ENCODE assay signal across 15 cellular contexts in genomic region chr12:115440438-115440837, GRCh38.
A peak's percentile ranks its signal among the peaks of the same experiment; 100 is the strongest.
DNase-seq lines count a peak whose midpoint lies in the region; ATAC-seq and TF ChIP-seq lines count a peak whose summit lies in the region.
"Had no signal": no experiment of that assay in that cellular context is flagged by ENCODE, and none has a peak within 500 bp of the region (broad histone marks: within the 10 kb centered on the region; RNA-seq: fewer than 3 reads in every experiment).

No MANE protein-coding gene starts in this region.

- H3K27me3 ChIP-seq in adrenal gland (no peaks in the 10 kb centered on the region), left ventricle myocardium inferior (ENCODE audit: low read depth) (no peaks in the 10 kb centered on the region)
- no peaks in the 10 kb centered on the region for H3K27me3 ChIP-seq in naive thymus-derived CD4-positive, alpha-beta T cell (ENCODE audit: control insufficient read depth in 2 of 2, insufficient read depth in 2 of 2, low read length in 2 of 2)
- H3K27me3 ChIP-seq: testis had no signal

- H3K9me3 Mint-ChIP-seq in naive thymus-derived CD4-positive, alpha-beta T cell = peaks cover 0 to 11% (median 2%) of the 10 kb centered on the region in 11 donors
- H3K9me3 Mint-ChIP-seq in osteocyte (ENCODE audit: unreplicated experiment) = peaks cover 3% of the 10 kb centered on the region

- no peak overlapping the region for H3K27ac Mint-ChIP-seq in naive thymus-derived CD4-positive, alpha-beta T cell
- no peak overlapping the region for H3K27ac Mint-ChIP-seq in osteocyte (ENCODE audit: unreplicated experiment)
- H3K27ac Mint-ChIP-seq: natural killer cell treated with Interleukin-12 subunit alpha and Interleukin-12 subunit beta and Interleukin-15 and Interleukin-18, amount 100 ng/mL, for 72 hours had no signal

- POLR2A ChIA-PET in naive thymus-derived CD4-positive, alpha-beta T cell (lab: Charles Lee) = no interaction called here

- H3K27ac ChIP-seq in adrenal gland (no peak overlapping the region), left ventricle myocardium inferior (replicated peaks) (peak overlapping the region; percentile 79)
- H3K27ac ChIP-seq in naive thymus-derived CD4-positive, alpha-beta T cell (ENCODE audit: low read depth, low read length) = no peak overlapping the region
- H3K27ac ChIP-seq: testis had no signal

- intact Hi-C loops in adrenal gland (cut with DNase I) = no loop called here
- intact Hi-C loops in left ventricle myocardium inferior (cut with micrococcal nuclease) = no loop called here
- intact Hi-C loops in naive thymus-derived CD4-positive, alpha-beta T cell (cut with micrococcal nuclease) = no loop called here

- 45 to 73% (median 50%) methylated on average over 2 to 3 of the region's 3 CpGs for WGBS in adrenal gland, 4 donors

- DNase-seq in A172 (ENCODE audit: low spot score) (peak; percentile 75), HK-2 (ENCODE audit: unreplicated experiment) (peak; percentile 3), adrenal gland (peak; percentile 54 to 75 (median 67)), left ventricle myocardium inferior (peak; percentile 51), NCI-H2196 treated with DMSO at 0.1 percent for 48 hours (lab: John Stamatoyannopoulos, UW; ENCODE audit: unreplicated experiment) (no peak), osteocyte (ENCODE audit: extremely low spot score, unreplicated experiment) (no peak), HuH-7.5 (ENCODE audit: low spot score) (no peak)
- DNase-seq in naive thymus-derived CD4-positive, alpha-beta T cell = no peak
- DNase-seq: activated T-cell treated with anti-CD3 and anti-CD28 coated beads, Interleukin-2, amount 50 U/mL, for 1 hour; AML-193; MM.1S; stimulated activated CD4-positive, alpha-beta T cell treated with anti-CD3 and anti-CD28 coated beads, Interleukin-2, amount 100 ng/mL, for 24 hours; testis had no signal

- ATAC-seq in naive thymus-derived CD4-positive, alpha-beta T cell = no peak
- ATAC-seq: natural killer cell treated with Interleukin-12 subunit alpha and Interleukin-12 subunit beta and Interleukin-15 and Interleukin-18, amount 100 ng/mL, for 72 hours had no signal

- H3K4me3 ChIP-seq in adrenal gland (no peak overlapping the region), left ventricle myocardium inferior (no peak overlapping the region)
- no peak overlapping the region for H3K4me3 ChIP-seq in naive thymus-derived CD4-positive, alpha-beta T cell (ENCODE audit: low read length)
- H3K4me3 ChIP-seq: testis had no signal

- TF ChIP-seq CTCF in adrenal gland (IDR thresholded peaks at IDR 0.05) (no peak), left ventricle myocardium inferior (IDR thresholded peaks at IDR 0.05; ENCODE audit: borderline replicate concordance) (no peak), osteocyte (IDR thresholded peaks at IDR 0.05) (no peak)

- no peak overlapping the region for H3K4me3 Mint-ChIP-seq in naive thymus-derived CD4-positive, alpha-beta T cell
- no peak overlapping the region for H3K4me3 Mint-ChIP-seq in osteocyte (ENCODE audit: unreplicated experiment)
- H3K4me3 Mint-ChIP-seq: central memory CD8-positive, alpha-beta T cell; natural killer cell treated with Interleukin-12 subunit alpha and Interleukin-12 subunit beta and Interleukin-15 and Interleukin-18, amount 100 ng/mL, for 72 hours had no signal

- CTCF ChIA-PET in naive thymus-derived CD4-positive, alpha-beta T cell (lab: Charles Lee) = no interaction called here

- no peaks in the 10 kb centered on the region for H3K9me3 ChIP-seq in adrenal gland (replicated peaks in 1 of 3)
- H3K9me3 ChIP-seq in left ventricle myocardium inferior (replicated peaks) = no peaks in the 10 kb centered on the region
- H3K9me3 ChIP-seq in naive thymus-derived CD4-positive, alpha-beta T cell (ENCODE audit: control insufficient read depth in 2 of 3, low read length in 3 of 3) = peaks cover 0 to 3% (median 0%) of the 10 kb centered on the region in 3 experiments
- H3K9me3 ChIP-seq: testis had no signal

- H3K36me3 ChIP-seq in adrenal gland (replicated peaks in 1 of 2) (no peaks in the 10 kb centered on the region), left ventricle myocardium inferior (no peaks in the 10 kb centered on the region)
- H3K36me3 ChIP-seq in naive thymus-derived CD4-positive, alpha-beta T cell (ENCODE audit: control insufficient read depth in 2 of 3, insufficient read depth in 3 of 3, low read length in 3 of 3) = no peaks in the 10 kb centered on the region

- TF ChIP-seq POLR2A in adrenal gland (IDR thresholded peaks at IDR 0.05) = no peak

- peaks cover 0 to 6% (median 0%) of the 10 kb centered on the region in 5 donors for H3K27me3 Mint-ChIP-seq in naive thymus-derived CD4-positive, alpha-beta T cell
- H3K27me3 Mint-ChIP-seq in osteocyte (ENCODE audit: unreplicated experiment) = peaks cover 2% of the 10 kb centered on the region
- H3K27me3 Mint-ChIP-seq: central memory CD8-positive, alpha-beta T cell; natural killer cell treated with Interleukin-12 subunit alpha and Interleukin-12 subunit beta and Interleukin-15 and Interleukin-18, amount 100 ng/mL, for 72 hours had no signal

- H3K36me3 Mint-ChIP-seq in naive thymus-derived CD4-positive, alpha-beta T cell = no peaks in the 10 kb centered on the region
- no peaks in the 10 kb centered on the region for H3K36me3 Mint-ChIP-seq in osteocyte (ENCODE audit: unreplicated experiment)
- H3K36me3 Mint-ChIP-seq: natural killer cell treated with Interleukin-12 subunit alpha and Interleukin-12 subunit beta and Interleukin-15 and Interleukin-18, amount 100 ng/mL, for 72 hours had no signal

- H3K4me1 Mint-ChIP-seq in naive thymus-derived CD4-positive, alpha-beta T cell = no peaks in the 10 kb centered on the region
- H3K4me1 Mint-ChIP-seq in osteocyte (ENCODE audit: unreplicated experiment) = peaks cover 8% of the 10 kb centered on the region
- H3K4me1 Mint-ChIP-seq: central memory CD8-positive, alpha-beta T cell had no signal

- H3K4me1 ChIP-seq in adrenal gland (replicated peaks in 1 of 2) (peaks cover 8 to 9% of the 10 kb centered on the region in 2 donors), left ventricle myocardium inferior (peaks cover 27% of the 10 kb centered on the region)
- no peaks in the 10 kb centered on the region for H3K4me1 ChIP-seq in naive thymus-derived CD4-positive, alpha-beta T cell (ENCODE audit: control insufficient read depth in 2 of 2, insufficient read depth in 2 of 2, low read length in 2 of 2)
- H3K4me1 ChIP-seq: testis had no signal

Comparison
In these comparisons a context has a peak if more than half of its experiments do, and no peak if none do; other contexts are left out.
1. DNase-seq: peak in A172 (single experiment), HK-2 (single experiment), adrenal gland (7 of 7) and left ventricle myocardium inferior (single experiment); none in naive thymus-derived CD4-positive, alpha-beta T cell (0 of 9), NCI-H2196 treated with DMSO at 0.1 percent for 48 hours (single experiment), osteocyte (single experiment) and HuH-7.5 (single experiment).